In the genomic region with DNA sequence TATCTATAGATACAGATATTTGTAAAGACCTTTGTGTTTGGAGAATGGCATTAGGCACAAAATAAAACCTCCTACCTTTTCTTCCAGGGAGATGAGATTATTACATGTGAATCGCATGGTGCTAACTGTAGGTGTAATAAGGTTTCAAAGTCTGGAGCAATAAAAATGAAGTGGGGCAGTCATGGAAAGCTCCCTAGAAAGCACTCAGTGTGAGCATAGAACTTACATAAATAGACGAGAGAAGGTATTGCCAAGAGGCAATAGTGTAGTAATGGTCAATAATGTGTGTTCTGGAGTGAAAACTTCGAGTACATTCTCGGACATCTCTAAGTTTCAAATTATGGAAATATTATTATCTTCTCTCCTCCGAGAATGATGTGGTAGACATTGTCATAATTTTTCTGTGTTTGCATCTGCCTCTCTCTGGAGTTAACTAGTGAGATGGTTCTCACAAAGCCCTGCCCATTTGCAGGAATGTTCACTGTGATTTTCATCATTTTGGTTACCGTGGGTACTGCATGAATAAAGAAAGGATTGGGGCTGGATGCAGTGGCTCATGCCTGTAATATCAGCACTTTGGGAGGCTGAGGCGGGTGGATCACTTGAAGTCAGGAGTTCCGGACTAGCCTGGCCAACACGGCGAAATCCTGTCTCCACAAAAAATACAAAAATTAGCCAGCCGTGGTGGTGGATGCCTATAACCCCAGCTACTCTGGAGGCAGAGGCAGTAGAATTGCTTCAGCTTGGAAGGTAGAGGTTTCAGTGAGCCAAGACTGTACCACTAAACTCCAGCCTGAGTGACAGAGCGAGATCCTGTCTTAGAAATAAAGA, we compare ENCODE assay signal across 10 cellular contexts. TPM values are rescaled to one million over a fixed set of nuclear protein-coding genes. Genes with fewer than 3 reads are reported as not detected.
DNase-seq lines count a peak whose midpoint lies in the region; ATAC-seq, FAIRE-seq and TF ChIP-seq lines count a peak whose summit lies in the region.
"Had no signal": no experiment of that assay in that cellular context is flagged by ENCODE, and none has a peak within 500 bp of the region (broad histone marks: within the 10 kb centered on the region; RNA-seq: fewer than 3 reads in every experiment).

No MANE protein-coding gene starts in this region.

- H3K4me1 ChIP-seq in HAP-1: no peaks in the 10 kb centered on the region

- H3K27me3 ChIP-seq in HAP-1 (ENCODE audit: low read depth): no peaks in the 10 kb centered on the region

- no peaks in the 10 kb centered on the region for H3K9me3 Mint-ChIP-seq in activated naive CD8-positive, alpha-beta T cell treated with anti-CD3 and anti-CD28 coated beads for 36 hours
- H3K9me3 Mint-ChIP-seq in stimulated activated naive B cell treated with anti-CD40 and anti-IgM and Interleukin-4, amounts not matched to agents 10 μg/mL and 1 μg/mL and 100 μg/mL, for 72 hours: no peaks in the 10 kb centered on the region

- peak; percentile 89 for FAIRE-seq in H54 (lab: Jason Lieb, UNC)

- peak; percentile 41 to 45 for ATAC-seq in stimulated activated naive B cell treated with anti-CD40 and anti-IgM and Interleukin-4, amounts not matched to agents 10 μg/mL and 1 μg/mL and 100 μg/mL, for 72 hours (replicated peaks)

- peaks cover 35% of the 10 kb centered on the region for H3K4me1 Mint-ChIP-seq in activated naive CD8-positive, alpha-beta T cell treated with anti-CD3 and anti-CD28 coated beads for 36 hours
- peaks cover 2 to 16% of the 10 kb centered on the region in 2 donors for H3K4me1 Mint-ChIP-seq in stimulated activated naive B cell treated with anti-CD40 and anti-IgM and Interleukin-4, amounts not matched to agents 10 μg/mL and 1 μg/mL and 100 μg/mL, for 72 hours

- peaks cover 41% of the 10 kb centered on the region for H3K36me3 ChIP-seq in HAP-1 (replicated peaks)

- H3K27me3 Mint-ChIP-seq in activated naive CD8-positive, alpha-beta T cell treated with anti-CD3 and anti-CD28 coated beads for 36 hours: no peaks in the 10 kb centered on the region
- H3K27me3 Mint-ChIP-seq in stimulated activated naive B cell treated with anti-CD40 and anti-IgM and Interleukin-4, amounts not matched to agents 10 μg/mL and 1 μg/mL and 100 μg/mL, for 72 hours: no peaks in the 10 kb centered on the region

- H3K36me3 Mint-ChIP-seq in activated naive CD8-positive, alpha-beta T cell treated with anti-CD3 and anti-CD28 coated beads for 36 hours: peaks cover 32% of the 10 kb centered on the region
- H3K36me3 Mint-ChIP-seq in stimulated activated naive B cell treated with anti-CD40 and anti-IgM and Interleukin-4, amounts not matched to agents 10 μg/mL and 1 μg/mL and 100 μg/mL, for 72 hours: peaks cover 17 to 28% of the 10 kb centered on the region in 2 donors

- TF ChIP-seq POLR2A in H54 (IDR thresholded peaks at IDR 0.05; ENCODE audit: low read depth, low read length): peak; percentile 46

- no peaks in the 10 kb centered on the region for H3K9me3 ChIP-seq in HAP-1
- H3K9me3 ChIP-seq: psoas muscle had no signal

- H3K27ac Mint-ChIP-seq in activated naive CD8-positive, alpha-beta T cell treated with anti-CD3 and anti-CD28 coated beads for 36 hours: peak overlapping the region; percentile 13
- H3K27ac Mint-ChIP-seq in stimulated activated naive B cell treated with anti-CD40 and anti-IgM and Interleukin-4, amounts not matched to agents 10 μg/mL and 1 μg/mL and 100 μg/mL, for 72 hours: peak overlapping the region; percentile 57

- in situ Hi-C loops in HAP-1 (cut with MboI; ENCODE audit: low sequenced_read_pairs): no loop called here

- H3K4me3 ChIP-seq in HAP-1: no peak overlapping the region
- H3K4me3 ChIP-seq: psoas muscle had no signal

- no peak overlapping the region for H3K4me3 Mint-ChIP-seq in activated naive CD8-positive, alpha-beta T cell treated with anti-CD3 and anti-CD28 coated beads for 36 hours
- no peak overlapping the region for H3K4me3 Mint-ChIP-seq in stimulated activated naive B cell treated with anti-CD40 and anti-IgM and Interleukin-4, amounts not matched to agents 10 μg/mL and 1 μg/mL and 100 μg/mL, for 72 hours

- DNase-seq in H54 (ENCODE audit: insufficient read length, low spot score) (no peak), glomerular visceral epithelial cell (ENCODE audit: extremely low spot score) (peak; percentile 80), HuH-7 (ENCODE audit: low spot score) (no peak), HAP-1 (ENCODE audit: low spot score in 2 of 2) (no peak)
- no peak for DNase-seq in activated naive CD8-positive, alpha-beta T cell treated with anti-CD3 and anti-CD28 coated beads for 36 hours
- DNase-seq in stimulated activated naive B cell treated with anti-CD40 and anti-IgM and Interleukin-4, amounts not matched to agents 10 μg/mL and 1 μg/mL and 100 μg/mL, for 72 hours: no peak
- DNase-seq in NK-92 treated with Interleukin-12 subunit alpha and Interleukin-12 subunit beta, amount 100 ng/mL, for 24 hours (lab: John Stamatoyannopoulos, UW): no peak
- DNase-seq: activated CD4-positive, alpha-beta T cell treated with anti-CD3 and anti-CD28 coated beads for 48 hours; NCI-H2171; psoas muscle had no signal

RNA-seq across cellular contexts. Expression of gene VIM, which starts 10.6 kb away (rescaled TPM):
- 100 to 1,000 TPM; 657 TPM for total RNA-seq in activated naive CD8-positive, alpha-beta T cell treated with anti-CD3 and anti-CD28 coated beads for 36 hours

RNA-seq across cellular contexts. Expression of gene TRDMT1, which starts 37.2 kb away (rescaled TPM):
- total RNA-seq in activated naive CD8-positive, alpha-beta T cell treated with anti-CD3 and anti-CD28 coated beads for 36 hours: 1 to 10 TPM; 9.5 to 9.6 TPM
